8 cellular contexts compared by ENCODE assay signal in genomic region chr20:50980851-50981713, GRCh38. TPM values are rescaled to one million over a fixed set of nuclear protein-coding genes. Genes with fewer than 3 reads are reported as not detected.
DNase-seq lines count a peak whose midpoint lies in the region; ATAC-seq and TF ChIP-seq lines count a peak whose summit lies in the region.

No MANE protein-coding gene starts in this region.

- H3K27me3 Mint-ChIP-seq in activated T-helper 2 cell treated with anti-CD3 and anti-CD28 coated beads, Interferon-gamma antibody, Interleukin-2, Interleukin-4, amounts not matched to agents 10 μg/mL and 5 μg/mL and 100 μg/mL, durations not matched to agents 14 hours and 24 hours and 36 hours (ENCODE audit: low read depth) = peaks cover 10% of the 10 kb centered on the region

- WGBS in IMR-90 (ENCODE audit: extremely low coverage in 2 of 2, insufficient read length in 1 of 2), 2 experiments = 78% methylated on average over 10 of the region's 26 CpGs; no CpG with 5 or more reads in 1 of the 2 experiments
- 46 to 80% methylated on average over 11 to 13 of the region's 26 CpGs for WGBS in gastroesophageal sphincter (ENCODE audit: low coverage in 1 of 2), 2 donors

- dilution Hi-C loops in IMR-90 (cut with HindIII; ENCODE audit: low sequenced_read_pairs, unreplicated experiment) = no loop called here

- H3K56ac ChIP-seq in IMR-90 (ENCODE audit: extremely low read depth, insufficient read depth, low read length) = no peak overlapping the region

- in situ Hi-C loops in IMR-90 (cut with MboI; ENCODE audit: low sequenced_read_pairs) = loop anchor here (10.0 to 25.0 kb wide), 3 partner anchors 614 to 1106 kb away; partner anchors contain the start of gene ATP9A

- H3K14ac ChIP-seq in IMR-90 (replicated peaks; ENCODE audit: low read depth, low read length) = peak overlapping the region; percentile 77

- H2BK120ac ChIP-seq in IMR-90 (ENCODE audit: low read depth, low read length) = peak overlapping the region; percentile 95

- peak; percentile 87 for TF ChIP-seq CTCF in IMR-90 (conservative IDR thresholded peaks at IDR 0.05; ENCODE audit: low read depth, low read length)
- TF ChIP-seq CTCF in gastroesophageal sphincter (IDR thresholded peaks at IDR 0.05) = peak in 3 of 4 experiments; percentile 47 to 74 (median 57)

- TF ChIP-seq POLR2A in IMR-90 (IDR thresholded peaks at IDR 0.05; ENCODE audit: low read depth, low read length) (peak; percentile 55; the same call in 1 of the 2 replicates), gastroesophageal sphincter (IDR thresholded peaks at IDR 0.05) (no peak)

- H3K79me1 ChIP-seq in IMR-90 (ENCODE audit: low read depth in 1 of 2, low read length in 2 of 2) = peaks cover 0 to 15% of the 10 kb centered on the region in 2 experiments; a peak in 1 of 4 replicates

- no peak overlapping the region for H3K9ac ChIP-seq in IMR-90 (ENCODE audit: low read depth, low read length)

- TF ChIP-seq EP300 in gastroesophageal sphincter (IDR thresholded peaks at IDR 0.05) = no peak

- no peak overlapping the region for H3K4me2 ChIP-seq in IMR-90 (ENCODE audit: low read depth, low read length)

- H3K4me3 ChIP-seq in IMR-90 (ENCODE audit: insufficient read depth, low read depth, low read length) (no peak overlapping the region), gastroesophageal sphincter (no peak overlapping the region)

- peak overlapping the region; percentile 8 for H2AK9ac ChIP-seq in IMR-90 (replicated peaks; ENCODE audit: low read depth, low read length, poor library complexity)

- H3K27ac Mint-ChIP-seq in activated T-helper 2 cell treated with anti-CD3 and anti-CD28 coated beads, Interferon-gamma antibody, Interleukin-2, Interleukin-4, amounts not matched to agents 10 μg/mL and 5 μg/mL and 100 μg/mL, durations not matched to agents 14 hours and 24 hours and 36 hours = peak overlapping the region; percentile 87

- peak overlapping the region; percentile 93 for H2BK5ac ChIP-seq in IMR-90 (ENCODE audit: low read depth, low read length, poor library complexity, severe bottlenecking)

- peaks cover 19% of the 10 kb centered on the region for H3K9me1 ChIP-seq in IMR-90 (ENCODE audit: insufficient read depth, low read length)

- peak; percentile 6 for DNase-seq in DMS53 treated with DMSO at 0.1 percent for 48 hours (lab: John Stamatoyannopoulos, UW; ENCODE audit: unreplicated experiment)
- peak; percentile 75 for DNase-seq in IMR-90
- peak; percentile 72 for DNase-seq in RPMI8226
- peak; percentile 22 for DNase-seq in activated T-helper 2 cell treated with anti-CD3 and anti-CD28 coated beads, Interferon-gamma antibody, Interleukin-2, Interleukin-4, amounts not matched to agents 10 μg/mL and 5 μg/mL and 100 μg/mL, durations not matched to agents 14 hours and 24 hours and 36 hours (ENCODE audit: low spot score)
- peak; percentile 24 for DNase-seq in pulmonary artery endothelial cell (ENCODE audit: low read depth, low spot score)
- no peak for DNase-seq in cortex of kidney (lab: John Stamatoyannopoulos, UW)

- ATAC-seq in IMR-90 (ENCODE audit: low read depth) = peak; percentile 41
- ATAC-seq in gastroesophageal sphincter = no peak
- ATAC-seq in GM18861 (IDR thresholded peaks at IDR 0.05; ENCODE audit: unreplicated experiment) = no peak

- H2AFZ ChIP-seq in IMR-90 (replicated peaks; ENCODE audit: low read length, poor library complexity) = peak overlapping the region; percentile 69

- peak overlapping the region; percentile 9 for H4K5ac ChIP-seq in IMR-90 (ENCODE audit: low read depth, low read length)

- no peaks in the 10 kb centered on the region for H3K27me3 ChIP-seq in IMR-90 (ENCODE audit: control insufficient read depth, insufficient read depth, low read length)
- peaks cover 93% of the 10 kb centered on the region for H3K27me3 ChIP-seq in gastroesophageal sphincter

- no peaks in the 10 kb centered on the region for H3K9me3 Mint-ChIP-seq in activated T-helper 2 cell treated with anti-CD3 and anti-CD28 coated beads, Interferon-gamma antibody, Interleukin-2, Interleukin-4, amounts not matched to agents 10 μg/mL and 5 μg/mL and 100 μg/mL, durations not matched to agents 14 hours and 24 hours and 36 hours

- H3K36me3 Mint-ChIP-seq in activated T-helper 2 cell treated with anti-CD3 and anti-CD28 coated beads, Interferon-gamma antibody, Interleukin-2, Interleukin-4, amounts not matched to agents 10 μg/mL and 5 μg/mL and 100 μg/mL, durations not matched to agents 14 hours and 24 hours and 36 hours (ENCODE audit: low read depth) = no peaks in the 10 kb centered on the region

- H3K18ac ChIP-seq in IMR-90 (ENCODE audit: low read depth, low read length) = peak overlapping the region; percentile 64

- POLR2A ChIA-PET in IMR-90 (lab: Charles Lee; ENCODE audit: unreplicated experiment) = no interaction called here

- peaks cover 3% of the 10 kb centered on the region; the same call in 1 of the 2 replicates for H4K20me1 ChIP-seq in IMR-90 (ENCODE audit: insufficient read depth, low read length)

- BruUV-seq in IMR-90 (replicated peaks; lab: Mats Ljungman, UMichigan) = no TSS peak

- CTCF ChIA-PET in IMR-90 (lab: Yijun Ruan, JAX) = interaction anchor here (0.5 to 2.3 kb wide), 9 partner anchors 12 to 993 kb away, joined by 3 to 5 read pairs (median 4); partner anchors contain the start of genes BCAS4, DPM1 and MOCS3

- H2BK15ac ChIP-seq in IMR-90 (ENCODE audit: low read depth, low read length) = peak overlapping the region; percentile 27; the same call in 2 of the 3 replicates

- H3K36me3 ChIP-seq in IMR-90 (ENCODE audit: control insufficient read depth, insufficient read depth, low read length) (no peaks in the 10 kb centered on the region), gastroesophageal sphincter (no peaks in the 10 kb centered on the region)

- H2AK5ac ChIP-seq in IMR-90 (ENCODE audit: low read depth, low read length) = peak overlapping the region; percentile 93

- H3K4me3 Mint-ChIP-seq in activated T-helper 2 cell treated with anti-CD3 and anti-CD28 coated beads, Interferon-gamma antibody, Interleukin-2, Interleukin-4, amounts not matched to agents 10 μg/mL and 5 μg/mL and 100 μg/mL, durations not matched to agents 14 hours and 24 hours and 36 hours (ENCODE audit: low read depth) = no peak overlapping the region

- H2BK20ac ChIP-seq in IMR-90 (ENCODE audit: low read depth, low read length) = peak overlapping the region; percentile 97

- peak overlapping the region; percentile 93 for H3K4ac ChIP-seq in IMR-90 (ENCODE audit: low read depth, low read length)

- H3K4me1 ChIP-seq in IMR-90 (ENCODE audit: control insufficient read depth, insufficient read depth, low read length) (peaks cover 24% of the 10 kb centered on the region), gastroesophageal sphincter (peaks cover 0 to 8% (median 0%) of the 10 kb centered on the region in 3 donors)

- H3K27ac ChIP-seq in IMR-90 (ENCODE audit: insufficient read depth, low read length) = peak overlapping the region; percentile 38
- H3K27ac ChIP-seq in gastroesophageal sphincter = peak overlapping the region in 2 of 4 donors; percentile 24 to 50

- H4K8ac ChIP-seq in IMR-90 (ENCODE audit: low read depth in 2 of 2, low read length in 2 of 2) = peak overlapping the region; percentile 44 to 69

- H3K23ac ChIP-seq in IMR-90 (ENCODE audit: low read depth, low read length) = no peak overlapping the region

- intact Hi-C loops in IMR-90 (cut with micrococcal nuclease) = loop anchor here (1.0 to 5.0 kb wide), 4 partner anchors 22 to 631 kb away; partner anchors contain the start of genes DPM1 and MOCS3
- intact Hi-C loops in activated T-helper 2 cell treated with anti-CD3 and anti-CD28 coated beads, Interferon-gamma antibody, Interleukin-2, Interleukin-4, amounts not matched to agents 10 μg/mL and 5 μg/mL and 100 μg/mL, durations not matched to agents 14 hours and 24 hours and 36 hours (cut with micrococcal nuclease) = loop anchor here (10.0 kb wide), 1 partner anchor 644 kb away; no protein-coding TSS in a partner anchor

- H3K4me1 Mint-ChIP-seq in activated T-helper 2 cell treated with anti-CD3 and anti-CD28 coated beads, Interferon-gamma antibody, Interleukin-2, Interleukin-4, amounts not matched to agents 10 μg/mL and 5 μg/mL and 100 μg/mL, durations not matched to agents 14 hours and 24 hours and 36 hours (ENCODE audit: low read depth) = peaks cover 21% of the 10 kb centered on the region

- H3K9me3 ChIP-seq in IMR-90 (ENCODE audit: control insufficient read depth, insufficient read depth, low read length) (no peaks in the 10 kb centered on the region), gastroesophageal sphincter (no peaks in the 10 kb centered on the region)

- peak overlapping the region; percentile 88 for H4K91ac ChIP-seq in IMR-90 (ENCODE audit: insufficient read depth, low read depth, low read length)

- peak; percentile 67 for TF ChIP-seq RAD21 in IMR-90 (IDR thresholded peaks at IDR 0.05; ENCODE audit: low read length)

RNA-seq across cellular contexts. Expression of gene MOCS3, which starts 22.5 kb away (rescaled TPM):
- 9.9 and 11.4 TPM in 2 replicates for total RNA-seq in IMR-90 (2012; rRNA removed)
- 3.3 and 3.4 TPM in 2 replicates for polyA plus RNA-seq in IMR-90 (2012; rRNA removed)
- 2.8 and 4.6 TPM in 2 replicates for polyA plus RNA-seq in IMR-90 (2012; cell fraction: cytosol; rRNA removed)
- 1.7 and 2.5 TPM in 2 replicates for polyA plus RNA-seq in IMR-90 (2012; cell fraction: nucleus; rRNA removed; ENCODE audit: low replicate concordance)
- 4.7 and 4.9 TPM in 2 replicates for total RNA-seq in activated T-helper 2 cell treated with anti-CD3 and anti-CD28 coated beads, Interferon-gamma antibody, Interleukin-2, Interleukin-4, amounts not matched to agents 10 μg/mL and 5 μg/mL and 100 μg/mL, durations not matched to agents 14 hours and 24 hours and 36 hours
- 1 to 10 TPM; 4.2 to 6.1 (median 5.4) TPM for total RNA-seq in gastroesophageal sphincter
- total RNA-seq in pulmonary artery endothelial cell = 8.7 and 9.5 TPM in 2 replicates

RNA-seq across cellular contexts. Expression of gene DPM1, which starts 22.8 kb away (rescaled TPM):
- total RNA-seq in IMR-90 (2012; rRNA removed) = 89.1 and 127 TPM in 2 replicates
- 48.8 and 59.1 TPM in 2 replicates for polyA plus RNA-seq in IMR-90 (2012; rRNA removed)
- 34.1 and 40.1 TPM in 2 replicates for polyA plus RNA-seq in IMR-90 (2012; cell fraction: cytosol; rRNA removed)
- 10.8 and 39.1 TPM in 2 replicates for polyA plus RNA-seq in IMR-90 (2012; cell fraction: nucleus; rRNA removed; ENCODE audit: low replicate concordance)
- total RNA-seq in activated T-helper 2 cell treated with anti-CD3 and anti-CD28 coated beads, Interferon-gamma antibody, Interleukin-2, Interleukin-4, amounts not matched to agents 10 μg/mL and 5 μg/mL and 100 μg/mL, durations not matched to agents 14 hours and 24 hours and 36 hours = 59.6 and 60.0 TPM in 2 replicates
- 10 to 100 TPM; 35.2 to 63.0 (median 43.5) TPM for total RNA-seq in gastroesophageal sphincter
- 64.8 and 66.5 TPM in 2 replicates for total RNA-seq in pulmonary artery endothelial cell

RNA-seq across cellular contexts. Expression of gene KCNG1, which starts 41.8 kb away (rescaled TPM):
- 23.6 and 23.7 TPM in 2 replicates for total RNA-seq in IMR-90 (2012; rRNA removed)
- 51.4 and 54.6 TPM in 2 replicates for polyA plus RNA-seq in IMR-90 (2012; rRNA removed)
- 46.1 and 81.9 TPM in 2 replicates for polyA plus RNA-seq in IMR-90 (2012; cell fraction: cytosol; rRNA removed)
- polyA plus RNA-seq in IMR-90 (2012; cell fraction: nucleus; rRNA removed; ENCODE audit: low replicate concordance) = 44.6 and 106 TPM in 2 replicates
- total RNA-seq in activated T-helper 2 cell treated with anti-CD3 and anti-CD28 coated beads, Interferon-gamma antibody, Interleukin-2, Interleukin-4, amounts not matched to agents 10 μg/mL and 5 μg/mL and 100 μg/mL, durations not matched to agents 14 hours and 24 hours and 36 hours = 2.2 and 2.3 TPM in 2 replicates
- under 1 TPM in 3 of 4 donors, not detected in 1; 0.35 to 0.46 (median 0.40) TPM for total RNA-seq in gastroesophageal sphincter
- 0.40 and 1.3 TPM in 2 replicates for total RNA-seq in pulmonary artery endothelial cell

RNA-seq across cellular contexts. Expression of gene ADNP, which starts 49.8 kb away (rescaled TPM):
- total RNA-seq in IMR-90 (2012; rRNA removed) (23.1 and 23.3 TPM in 2 replicates), gastroesophageal sphincter (10 to 100 TPM; 51.4 to 67.2 (median 55.4) TPM), pulmonary artery endothelial cell (29.3 and 30.8 TPM in 2 replicates)
- polyA plus RNA-seq in IMR-90 (2012; rRNA removed) = 17.5 and 24.8 TPM in 2 replicates
- polyA plus RNA-seq in IMR-90 (2012; cell fraction: cytosol; rRNA removed) = 5.1 and 7.4 TPM in 2 replicates
- polyA plus RNA-seq in IMR-90 (2012; cell fraction: nucleus; rRNA removed; ENCODE audit: low replicate concordance) = 10.9 and 65.8 TPM in 2 replicates
- total RNA-seq in activated T-helper 2 cell treated with anti-CD3 and anti-CD28 coated beads, Interferon-gamma antibody, Interleukin-2, Interleukin-4, amounts not matched to agents 10 μg/mL and 5 μg/mL and 100 μg/mL, durations not matched to agents 14 hours and 24 hours and 36 hours = 64.6 and 64.7 TPM in 2 replicates
